ENCODE assay signal across 13 cellular contexts in genomic region chr17:19284005-19284959, GRCh38. TPM values are rescaled to one million over a fixed set of nuclear protein-coding genes. Genes with fewer than 3 reads are reported as not detected.
DNase-seq lines count a peak whose midpoint lies in the region; ATAC-seq, FAIRE-seq and TF ChIP-seq lines count a peak whose summit lies in the region.
"Had no signal": no experiment of that assay in that cellular context is flagged by ENCODE, and none has a peak within 500 bp of the region (broad histone marks: within the 10 kb centered on the region; RNA-seq: fewer than 3 reads in every experiment).

No MANE protein-coding gene starts in this region.

- peaks cover 8% of the 10 kb centered on the region for H3K79me2 ChIP-seq in mesendoderm (ENCODE audit: control insufficient read depth, insufficient read depth, low read length)

- peaks cover 25 to 46% (median 31%) of the 10 kb centered on the region in 10 experiments for H3K4me1 ChIP-seq in BLaER1 treated with 17β-estradiol and CSF1 and Interleukin-3, amounts not matched to agents 10 nM and 100 nM
- H3K4me1 ChIP-seq in esophagus (ENCODE audit: control insufficient read depth in 2 of 2, insufficient read depth in 2 of 2, low read length in 1 of 2) (peaks cover 6 to 24% of the 10 kb centered on the region in 2 donors), esophagus muscularis mucosa (peaks cover 50 to 85% (median 81%) of the 10 kb centered on the region in 4 donors), mesendoderm (ENCODE audit: control insufficient read depth, low read depth, low read length) (peaks cover 2% of the 10 kb centered on the region)
- H3K4me1 ChIP-seq: body of pancreas had no signal

- peaks cover 20 to 83% (median 54%) of the 10 kb centered on the region in 11 experiments for H3K27me3 ChIP-seq in BLaER1 treated with 17β-estradiol and CSF1 and Interleukin-3, amounts not matched to agents 10 nM and 100 nM
- no peaks in the 10 kb centered on the region for H3K27me3 ChIP-seq in esophagus (ENCODE audit: control insufficient read depth in 1 of 2, insufficient read depth in 2 of 2, low read length in 2 of 2)
- H3K27me3 ChIP-seq in esophagus muscularis mucosa: no peaks in the 10 kb centered on the region
- no peaks in the 10 kb centered on the region for H3K27me3 ChIP-seq in mesendoderm (ENCODE audit: insufficient read depth, low read length, poor library complexity)
- H3K27me3 ChIP-seq: body of pancreas had no signal

- no peak overlapping the region for H3K23ac ChIP-seq in mesendoderm (ENCODE audit: low read length)

- H3K9me3 ChIP-seq in BLaER1 treated with 17β-estradiol and CSF1 and Interleukin-3, amounts not matched to agents 10 nM and 100 nM (replicated peaks in 1 of 11): no peaks in the 10 kb centered on the region
- H3K9me3 ChIP-seq in esophagus (ENCODE audit: control insufficient read depth in 2 of 2, insufficient read depth in 1 of 2, low read depth in 1 of 2, low read length in 1 of 2) (no peaks in the 10 kb centered on the region), esophagus muscularis mucosa (no peaks in the 10 kb centered on the region)
- H3K9me3 ChIP-seq: body of pancreas had no signal

- H3K18ac ChIP-seq in mesendoderm (ENCODE audit: low read length): no peak overlapping the region

- no peaks in the 10 kb centered on the region for H3K36me3 ChIP-seq in BLaER1 treated with 17β-estradiol and CSF1 and Interleukin-3, amounts not matched to agents 10 nM and 100 nM
- H3K36me3 ChIP-seq in esophagus (ENCODE audit: control insufficient read depth in 2 of 2, insufficient read depth in 2 of 2, low read length in 1 of 2): peaks cover 7 to 37% of the 10 kb centered on the region in 2 donors
- H3K36me3 ChIP-seq in esophagus muscularis mucosa: peaks cover 0 to 16% (median 13%) of the 10 kb centered on the region in 4 donors
- H3K36me3 ChIP-seq in mesendoderm (ENCODE audit: control insufficient read depth, insufficient read depth, low read length): peaks cover 4% of the 10 kb centered on the region

- no peak overlapping the region for H3K4me3 ChIP-seq in BLaER1 treated with 17β-estradiol and CSF1 and Interleukin-3, amounts not matched to agents 10 nM and 100 nM
- H3K4me3 ChIP-seq in esophagus (ENCODE audit: low read depth in 1 of 2, low read length in 2 of 2) (no peak overlapping the region), esophagus muscularis mucosa (no peak overlapping the region), mesendoderm (ENCODE audit: low read length) (no peak overlapping the region)
- H3K4me3 ChIP-seq: body of pancreas had no signal

- no peak overlapping the region for H2BK15ac ChIP-seq in mesendoderm (replicated peaks; ENCODE audit: low read depth)

- intact Hi-C loops in esophagus muscularis mucosa (cut with DNase I): no loop called here

- TF ChIP-seq POLR2A in esophagus muscularis mucosa (IDR thresholded peaks at IDR 0.05; ENCODE audit: low read depth): no peak

- H2BK5ac ChIP-seq in mesendoderm (ENCODE audit: low read length): no peak overlapping the region

- H3K56ac ChIP-seq in mesendoderm (ENCODE audit: low read length): no peak overlapping the region

- 58 to 60% methylated on average over 3 of the region's 3 CpGs for whole genome bisulfite sequencing in esophagus, 2 donors
- 61% methylated on average over 3 of the region's 3 CpGs for WGBS in esophagus muscularis mucosa
- WGBS in mesendoderm (ENCODE audit: extremely low coverage, insufficient coverage, low lambda C conversion rate): no CpG with 5 or more reads among the region's 3 CpGs

- H2AK5ac ChIP-seq in mesendoderm (ENCODE audit: low read length): no peak overlapping the region

- peak; percentile 62 for DNase-seq in GM19239 (ENCODE audit: insufficient read length, low spot score)
- peak; percentile 31 to 68 for DNase-seq in NCI-H526 (lab: John Stamatoyannopoulos, UW)
- DNase-seq in esophagus muscularis mucosa (ENCODE audit: extremely low spot score): no peak
- DNase-seq in mesendoderm: no peak
- DNase-seq: activated CD4-positive, alpha-beta T cell treated with anti-CD3 and anti-CD28 coated beads, Interleukin-2, amount 50 U/mL, for 1 hour; body of pancreas; COR-L47; NCI-H1048 had no signal

- peaks cover 0 to 52% (median 34%) of the 10 kb centered on the region in 11 experiments; a peak in 16 of 22 replicates for H4K20me1 ChIP-seq in BLaER1 treated with 17β-estradiol and CSF1 and Interleukin-3, amounts not matched to agents 10 nM and 100 nM

- no peak for TF ChIP-seq EP300 in esophagus muscularis mucosa (IDR thresholded peaks at IDR 0.05)

- no peak overlapping the region for H3K4ac ChIP-seq in mesendoderm (ENCODE audit: low read depth, low read length)

- peak overlapping the region; percentile 49 to 93 (median 79) for H3K4me2 ChIP-seq in BLaER1 treated with 17β-estradiol and CSF1 and Interleukin-3, amounts not matched to agents 10 nM and 100 nM
- no peak overlapping the region for H3K4me2 ChIP-seq in mesendoderm (ENCODE audit: low read length)

- peaks cover 25% of the 10 kb centered on the region for H3K79me1 ChIP-seq in mesendoderm (ENCODE audit: low read length)

- ATAC-seq in GM21717 (IDR thresholded peaks at IDR 0.05; ENCODE audit: unreplicated experiment) (no peak), GM19035 (IDR thresholded peaks at IDR 0.05; ENCODE audit: unreplicated experiment) (no peak)
- ATAC-seq: body of pancreas, Panc1 had no signal

- FAIRE-seq in GM19239 (lab: Jason Lieb, UNC): peak; percentile 90

- no peak overlapping the region; a peak in 1 of 22 replicates for H3K9ac ChIP-seq in BLaER1 treated with 17β-estradiol and CSF1 and Interleukin-3, amounts not matched to agents 10 nM and 100 nM
- no peak overlapping the region for H3K9ac ChIP-seq in mesendoderm (ENCODE audit: low read length)

- no peak overlapping the region for H4K8ac ChIP-seq in mesendoderm (ENCODE audit: low read depth, low read length)

- H2BK120ac ChIP-seq in mesendoderm (ENCODE audit: low read depth, low read length): no peak overlapping the region

- H3K27ac ChIP-seq in BLaER1 treated with 17β-estradiol and CSF1 and Interleukin-3, amounts not matched to agents 10 nM and 100 nM: no peak overlapping the region
- H3K27ac ChIP-seq in esophagus (ENCODE audit: low read depth in 2 of 2, low read length in 1 of 2) (peak overlapping the region; percentile 82 to 87), esophagus muscularis mucosa (replicated peaks in 1 of 4) (peak overlapping the region in 1 of 4 donors; percentile 71), mesendoderm (ENCODE audit: low read depth, low read length) (no peak overlapping the region)
- H3K27ac ChIP-seq: body of pancreas had no signal

- no peak for TF ChIP-seq CTCF in esophagus muscularis mucosa (IDR thresholded peaks at IDR 0.05)

- H4K5ac ChIP-seq in mesendoderm (ENCODE audit: low read length): no peak overlapping the region

RNA-seq across cellular contexts. Expression of gene EPN2, which starts 47.1 kb away (rescaled TPM):
- polyA plus RNA-seq in esophagus: 10 to 100 TPM; 27.9 to 44.7 TPM
- total RNA-seq in esophagus muscularis mucosa: 10 to 100 TPM; 26.5 to 49.2 (median 38.9) TPM
- polyA plus RNA-seq in mesendoderm (2013, experiment 1 of 2): 41.2 TPM
- polyA plus RNA-seq in mesendoderm (2013, experiment 2 of 2): 40.6 TPM

Comparison
In these comparisons a context has a peak if more than half of its experiments do, and no peak if none do; other contexts are left out.
1. H3K27ac ChIP-seq: peak in esophagus (2 of 2); none in BLaER1 treated with 17β-estradiol and CSF1 and Interleukin-3, amounts not matched to agents 10 nM and 100 nM (0 of 11) and mesendoderm (single experiment).
2. DNase-seq: peak in GM19239 (single experiment) and NCI-H526 (2 of 2); none in esophagus muscularis mucosa (single experiment) and mesendoderm (single experiment).